In the genomic region with DNA sequence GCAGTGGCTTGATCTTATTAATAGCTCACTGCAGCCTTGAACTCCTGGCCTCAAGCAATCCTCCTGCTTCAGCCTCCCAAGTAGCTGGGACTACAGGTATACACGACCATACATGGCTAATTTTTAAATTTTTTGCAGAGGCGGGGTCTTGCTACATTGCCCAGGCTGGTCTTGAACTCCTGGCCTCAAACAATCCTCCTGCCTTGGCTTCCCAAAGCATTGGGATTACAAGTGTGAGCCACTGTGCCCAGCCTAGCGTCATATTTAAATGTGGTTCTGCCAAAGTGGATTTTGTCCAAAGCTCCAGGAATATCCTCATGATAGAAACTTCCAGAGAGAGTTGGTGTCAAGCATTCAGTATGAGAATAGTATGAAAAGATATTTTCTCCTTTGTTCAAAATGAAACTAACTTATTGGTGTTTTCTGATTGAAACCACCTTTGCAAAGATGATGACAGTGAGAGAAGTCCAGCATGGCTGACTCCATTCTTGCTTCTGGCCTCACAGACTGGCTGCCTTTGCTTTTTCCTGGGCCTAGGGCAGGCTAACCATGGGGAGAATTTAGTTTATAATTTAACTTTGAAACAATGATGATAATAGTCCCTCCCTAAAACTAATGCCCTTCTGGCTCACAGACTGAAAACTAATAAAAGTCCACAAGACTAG, we compare ENCODE assay signal across 11 cellular contexts.
DNase-seq lines count a peak whose midpoint lies in the region; ATAC-seq and TF ChIP-seq lines count a peak whose summit lies in the region.
"Had no signal": no experiment of that assay in that cellular context is flagged by ENCODE, and none has a peak within 500 bp of the region (broad histone marks: within the 10 kb centered on the region; RNA-seq: fewer than 3 reads in every experiment).

No MANE protein-coding gene starts in this region.

- no TSS peak for BruUV-seq in MCF 10A (replicated peaks; lab: Mats Ljungman, UMichigan)

- no peak for TF ChIP-seq CTCF in MCF 10A (IDR thresholded peaks at IDR 0.05; ENCODE audit: unreplicated experiment)
- no peak for TF ChIP-seq CTCF in breast epithelium (IDR thresholded peaks at IDR 0.05)

- peaks cover 35% of the 10 kb centered on the region for H3K4me1 Mint-ChIP-seq in MCF 10A (ENCODE audit: insufficient read depth, unreplicated experiment)
- H3K4me1 Mint-ChIP-seq in activated T-helper 2 cell treated with anti-CD3 and anti-CD28 coated beads, Interferon-gamma antibody, Interleukin-2, Interleukin-4, amounts not matched to agents 10 μg/mL and 5 μg/mL and 100 μg/mL, durations not matched to agents 14 hours and 24 hours and 36 hours (ENCODE audit: low read depth), result peaks cover 54% of the 10 kb centered on the region
- H3K4me1 Mint-ChIP-seq in stimulated activated naive CD8-positive, alpha-beta T cell treated with anti-CD3 and anti-CD28 coated beads, Interleukin-15, amount 100 ng/mL, for 72 hours, result peaks cover 56% of the 10 kb centered on the region

- no peak overlapping the region for H3K4me3 ChIP-seq in breast epithelium
- H3K4me3 ChIP-seq: SJCRH30 had no signal

- CTCF ChIA-PET in MCF 10A (lab: Yijun Ruan, JAX), result interaction anchor here (1.0 kb wide), 1 partner anchor 80 kb away, joined by 3 read pairs; no protein-coding TSS in a partner anchor

- H3K4me3 Mint-ChIP-seq in MCF 10A (ENCODE audit: unreplicated experiment), result no peak overlapping the region
- H3K4me3 Mint-ChIP-seq in activated T-helper 2 cell treated with anti-CD3 and anti-CD28 coated beads, Interferon-gamma antibody, Interleukin-2, Interleukin-4, amounts not matched to agents 10 μg/mL and 5 μg/mL and 100 μg/mL, durations not matched to agents 14 hours and 24 hours and 36 hours (ENCODE audit: low read depth), result no peak overlapping the region
- peak overlapping the region; percentile 49 to 80 for H3K4me3 Mint-ChIP-seq in stimulated activated naive CD8-positive, alpha-beta T cell treated with anti-CD3 and anti-CD28 coated beads, Interleukin-15, amount 100 ng/mL, for 72 hours

- POLR2A ChIA-PET in MCF 10A (lab: Yijun Ruan, JAX), result interaction anchor here (0.6 to 2.4 kb wide), 13 partner anchors 10 to 631 kb away, joined by 3 to 9 read pairs (median 3); partner anchors contain the start of genes MMAA and ZNF827

- H3K27ac ChIP-seq in breast epithelium, result peak overlapping the region in 1 of 2 donors; percentile 14
- H3K27ac ChIP-seq: SJCRH30 had no signal

- no peak for TF ChIP-seq POLR2A in breast epithelium (IDR thresholded peaks at IDR 0.05)

- DNase-seq in MCF 10A (ENCODE audit: unreplicated experiment), result no peak
- no peak for DNase-seq in breast epithelium (ENCODE audit: low spot score in 2 of 2)
- DNase-seq in activated T-helper 2 cell treated with anti-CD3 and anti-CD28 coated beads, Interferon-gamma antibody, Interleukin-2, Interleukin-4, amounts not matched to agents 10 μg/mL and 5 μg/mL and 100 μg/mL, durations not matched to agents 14 hours and 24 hours and 36 hours (ENCODE audit: low spot score), result no peak
- DNase-seq in stimulated activated naive CD8-positive, alpha-beta T cell treated with anti-CD3 and anti-CD28 coated beads, Interleukin-15, amount 100 ng/mL, for 72 hours, result peak in 1 of 2 donors; percentile 30
- DNase-seq in DMS53 (lab: John Stamatoyannopoulos, UW), result no peak
- no peak for DNase-seq in activated CD4-positive, CD25-positive, alpha-beta regulatory T cell (lab: John Stamatoyannopoulos, UW)
- no peak for DNase-seq in NCI-H526 treated with DMSO at 0.1 percent for 48 hours (lab: John Stamatoyannopoulos, UW)
- DNase-seq: activated CD8-positive, alpha-beta memory T cell treated with anti-CD3 and anti-CD28 coated beads, Interleukin-2, amount 50 U/mL, for 48 hours had no signal

- no peaks in the 10 kb centered on the region for H3K27me3 ChIP-seq in breast epithelium
- H3K27me3 ChIP-seq: SJCRH30 had no signal

- peaks cover 0 to 4% of the 10 kb centered on the region in 2 donors for H3K9me3 ChIP-seq in breast epithelium
- H3K9me3 ChIP-seq: SJCRH30 had no signal

- peak overlapping the region; percentile 95 for H3K27ac Mint-ChIP-seq in MCF 10A (ENCODE audit: low read depth, unreplicated experiment)
- H3K27ac Mint-ChIP-seq in activated T-helper 2 cell treated with anti-CD3 and anti-CD28 coated beads, Interferon-gamma antibody, Interleukin-2, Interleukin-4, amounts not matched to agents 10 μg/mL and 5 μg/mL and 100 μg/mL, durations not matched to agents 14 hours and 24 hours and 36 hours, result peak overlapping the region; percentile 97
- peak overlapping the region; percentile 87 to 97 for H3K27ac Mint-ChIP-seq in stimulated activated naive CD8-positive, alpha-beta T cell treated with anti-CD3 and anti-CD28 coated beads, Interleukin-15, amount 100 ng/mL, for 72 hours

- H3K9me3 Mint-ChIP-seq in MCF 10A (ENCODE audit: unreplicated experiment), result no peaks in the 10 kb centered on the region
- H3K9me3 Mint-ChIP-seq in activated T-helper 2 cell treated with anti-CD3 and anti-CD28 coated beads, Interferon-gamma antibody, Interleukin-2, Interleukin-4, amounts not matched to agents 10 μg/mL and 5 μg/mL and 100 μg/mL, durations not matched to agents 14 hours and 24 hours and 36 hours, result peaks cover 17% of the 10 kb centered on the region
- no peaks in the 10 kb centered on the region for H3K9me3 Mint-ChIP-seq in stimulated activated naive CD8-positive, alpha-beta T cell treated with anti-CD3 and anti-CD28 coated beads, Interleukin-15, amount 100 ng/mL, for 72 hours

- H3K36me3 Mint-ChIP-seq in MCF 10A (ENCODE audit: insufficient read depth, unreplicated experiment), result no peaks in the 10 kb centered on the region
- H3K36me3 Mint-ChIP-seq in activated T-helper 2 cell treated with anti-CD3 and anti-CD28 coated beads, Interferon-gamma antibody, Interleukin-2, Interleukin-4, amounts not matched to agents 10 μg/mL and 5 μg/mL and 100 μg/mL, durations not matched to agents 14 hours and 24 hours and 36 hours (ENCODE audit: low read depth), result peaks cover 70% of the 10 kb centered on the region

- intact Hi-C loops in MCF 10A (cut with micrococcal nuclease), result loop anchor here (1.0 to 2.0 kb wide), 2 partner anchors 74 to 128 kb away; no protein-coding TSS in a partner anchor
- intact Hi-C loops in breast epithelium (cut with DNase I; ENCODE audit: low total_unique reads), result no loop called here
- intact Hi-C loops in activated T-helper 2 cell treated with anti-CD3 and anti-CD28 coated beads, Interferon-gamma antibody, Interleukin-2, Interleukin-4, amounts not matched to agents 10 μg/mL and 5 μg/mL and 100 μg/mL, durations not matched to agents 14 hours and 24 hours and 36 hours (cut with micrococcal nuclease), result loop anchor here (1.0 to 10.0 kb wide), 12 partner anchors 20 to 714 kb away; partner anchors contain the start of genes ABCE1, ANAPC10, LSM6 and MMAA

- peak; percentile 34 for ATAC-seq in HG02938 (IDR thresholded peaks at IDR 0.05; ENCODE audit: unreplicated experiment)
- ATAC-seq in stimulated activated naive CD8-positive, alpha-beta T cell treated with anti-CD3 and anti-CD28 coated beads, Interleukin-15, amount 100 ng/mL, for 72 hours, result peak; percentile 42

- no peaks in the 10 kb centered on the region for H3K36me3 ChIP-seq in breast epithelium

- no peaks in the 10 kb centered on the region for H3K4me1 ChIP-seq in breast epithelium
- H3K4me1 ChIP-seq: SJCRH30 had no signal

- no peaks in the 10 kb centered on the region for H3K27me3 Mint-ChIP-seq in MCF 10A (ENCODE audit: insufficient read depth, unreplicated experiment)
- no peaks in the 10 kb centered on the region for H3K27me3 Mint-ChIP-seq in activated T-helper 2 cell treated with anti-CD3 and anti-CD28 coated beads, Interferon-gamma antibody, Interleukin-2, Interleukin-4, amounts not matched to agents 10 μg/mL and 5 μg/mL and 100 μg/mL, durations not matched to agents 14 hours and 24 hours and 36 hours (ENCODE audit: low read depth)
- no peaks in the 10 kb centered on the region for H3K27me3 Mint-ChIP-seq in stimulated activated naive CD8-positive, alpha-beta T cell treated with anti-CD3 and anti-CD28 coated beads, Interleukin-15, amount 100 ng/mL, for 72 hours
- H3K27me3 Mint-ChIP-seq: B cell had no signal

Comparison
In these comparisons a context has a peak if more than half of its experiments do, and no peak if none do; other contexts are left out.
1. H3K4me3 Mint-ChIP-seq: peak in stimulated activated naive CD8-positive, alpha-beta T cell treated with anti-CD3 and anti-CD28 coated beads, Interleukin-15, amount 100 ng/mL, for 72 hours (2 of 2); none in MCF 10A (single experiment) and activated T-helper 2 cell treated with anti-CD3 and anti-CD28 coated beads, Interferon-gamma antibody, Interleukin-2, Interleukin-4, amounts not matched to agents 10 μg/mL and 5 μg/mL and 100 μg/mL, durations not matched to agents 14 hours and 24 hours and 36 hours (single experiment).
2. Peak in every context shown above with its lines, with median percentiles within 50 percentile points of each other: H3K27ac Mint-ChIP-seq.